Comparison of ENCODE assay signal across 9 cellular contexts in genomic region chr6:166958926-166959861, GRCh38. TPM values are rescaled to one million over a fixed set of nuclear protein-coding genes. Genes with fewer than 3 reads are reported as not detected.
DNase-seq lines count a peak whose midpoint lies in the region; ATAC-seq and TF ChIP-seq lines count a peak whose summit lies in the region.
"Had no signal": no experiment of that assay in that cellular context is flagged by ENCODE, and none has a peak within 500 bp of the region (broad histone marks: within the 10 kb centered on the region; RNA-seq: fewer than 3 reads in every experiment).

No MANE protein-coding gene starts in this region.

- peaks cover 5% of the 10 kb centered on the region for H3K4me1 ChIP-seq in rectal smooth muscle tissue (ENCODE audit: control insufficient read depth, insufficient read depth, low read length)
- H3K4me1 ChIP-seq: A549 had no signal

- POLR2A ChIA-PET in MCF 10A (lab: Yijun Ruan, JAX) = no interaction called here

- H3K9me3 Mint-ChIP-seq in MCF 10A (ENCODE audit: unreplicated experiment) = no peaks in the 10 kb centered on the region

- BruUV-seq in MCF 10A (replicated peaks; lab: Mats Ljungman, UMichigan) = no TSS peak

- peak; percentile 13 for DNase-seq in NK-92 treated with Interleukin-12 subunit alpha and Interleukin-12 subunit beta, amount 100 ng/mL, for 24 hours (lab: John Stamatoyannopoulos, UW)
- no peak for DNase-seq in NK-92 (lab: John Stamatoyannopoulos, UW; ENCODE audit: unreplicated experiment)
- peak; percentile 88 for DNase-seq in SKM-1 (lab: John Stamatoyannopoulos, UW; ENCODE audit: unreplicated experiment)
- DNase-seq in effector CD8-positive, alpha-beta T cell (lab: John Stamatoyannopoulos, UW) = peak; percentile 8
- no peak for DNase-seq in MCF 10A (ENCODE audit: unreplicated experiment)
- DNase-seq in hippocampal formation (lab: John Stamatoyannopoulos, UW) = no peak

- no peaks in the 10 kb centered on the region for H3K36me3 Mint-ChIP-seq in MCF 10A (ENCODE audit: insufficient read depth, unreplicated experiment)

- H3K27ac Mint-ChIP-seq in MCF 10A (ENCODE audit: low read depth, unreplicated experiment) = no peak overlapping the region

- no peaks in the 10 kb centered on the region for H3K27me3 Mint-ChIP-seq in MCF 10A (ENCODE audit: insufficient read depth, unreplicated experiment)

- peak overlapping the region; percentile 41 for H3K4me3 ChIP-seq in rectal smooth muscle tissue (ENCODE audit: low read length)
- H3K4me3 ChIP-seq: A549 had no signal

- no peak overlapping the region for H3K4me3 Mint-ChIP-seq in MCF 10A (ENCODE audit: unreplicated experiment)

- H3K4me1 Mint-ChIP-seq in MCF 10A (ENCODE audit: insufficient read depth, unreplicated experiment) = peaks cover 5% of the 10 kb centered on the region

- H3K36me3 ChIP-seq in rectal smooth muscle tissue (ENCODE audit: control insufficient read depth, insufficient read depth, low read length) = no peaks in the 10 kb centered on the region

- CTCF ChIA-PET in MCF 10A (lab: Yijun Ruan, JAX) = interaction anchor here (0.7 to 1.3 kb wide), 3 partner anchors 15 to 185 kb away, joined by 3 to 6 read pairs (median 3); no protein-coding TSS in a partner anchor

- no peak overlapping the region for H3K27ac ChIP-seq in rectal smooth muscle tissue (ENCODE audit: low read depth, low read length)
- H3K27ac ChIP-seq: A549 had no signal

- ATAC-seq in GM19467 (IDR thresholded peaks at IDR 0.05; ENCODE audit: unreplicated experiment) = no peak
- ATAC-seq: A549 had no signal

- intact Hi-C loops in MCF 10A (cut with micrococcal nuclease) = no loop called here

- TF ChIP-seq CTCF in MCF 10A (IDR thresholded peaks at IDR 0.05; ENCODE audit: unreplicated experiment) = no peak

- H3K27me3 ChIP-seq in rectal smooth muscle tissue (ENCODE audit: control insufficient read depth, insufficient read depth, low read length) = no peaks in the 10 kb centered on the region

- H3K9ac ChIP-seq in rectal smooth muscle tissue (ENCODE audit: low read length) = peak overlapping the region; percentile 16

RNA-seq across cellular contexts. Expression of gene RNASET2, which starts 2.8 kb away (rescaled TPM):
- total RNA-seq in MCF 10A (2022) = 8.0 and 10.3 TPM in 2 replicates

RNA-seq across cellular contexts. Expression of gene CEP43, which starts 40.0 kb away (rescaled TPM):
- 23.8 and 31.0 TPM in 2 replicates for total RNA-seq in MCF 10A (2022)

Comparison
In these comparisons a context has a peak if more than half of its experiments do, and no peak if none do; other contexts are left out.
1. DNase-seq: peak in NK-92 treated with Interleukin-12 subunit alpha and Interleukin-12 subunit beta, amount 100 ng/mL, for 24 hours (single experiment), SKM-1 (single experiment) and effector CD8-positive, alpha-beta T cell (single experiment); none in NK-92 (single experiment), MCF 10A (single experiment) and hippocampal formation (0 of 2).